33 cellular contexts compared by ENCODE assay signal in the genomic region with DNA sequence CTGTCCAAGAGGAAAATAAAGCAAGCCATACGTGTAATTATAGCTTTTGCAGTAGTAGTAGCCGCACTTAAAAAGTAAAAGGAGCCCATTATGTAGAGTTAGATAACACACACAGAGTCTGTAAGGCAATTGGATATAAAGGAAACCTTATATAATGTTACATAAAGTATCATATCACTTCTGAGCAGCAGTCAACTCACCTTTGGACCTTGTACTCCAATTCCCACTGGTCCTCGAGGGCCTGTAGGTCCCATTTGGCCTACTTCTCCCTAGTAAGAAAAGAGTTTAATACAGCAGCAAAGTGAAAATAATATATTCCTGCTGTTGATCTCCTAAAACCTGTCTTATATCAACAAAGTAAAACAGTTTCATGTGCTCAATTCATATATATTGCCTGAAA.
"Had no signal": no experiment of that assay in that cellular context is flagged by ENCODE, and none has a peak within 500 bp of the region (broad histone marks: within the 10 kb centered on the region; RNA-seq: fewer than 3 reads in every experiment).

No MANE protein-coding gene starts in this region.

- H3K36me3 ChIP-seq: neutrophil, ovary, right lobe of liver, sigmoid colon, spleen, suprapubic skin, tibial artery, upper lobe of left lung, vagina had no signal

- H3K4me3 Mint-ChIP-seq: naive thymus-derived CD8-positive, alpha-beta T cell; natural killer cell treated with Interleukin-12 subunit alpha and Interleukin-12 subunit beta and Interleukin-15 and Interleukin-18, amount 100 ng/mL, for 72 hours; nephron progenitor cell; neural crest cell; stimulated activated memory B cell treated with anti-CD40 and anti-IgM and Interleukin-4, amounts not matched to agents 10 μg/mL and 1 μg/mL and 100 μg/mL, for 72 hours; stimulated activated naive CD8-positive, alpha-beta T cell treated with anti-CD3 and anti-CD28 coated beads, Interleukin-15, amount 100 ng/mL, for 72 hours had no signal

- FAIRE-seq: urothelium cell line had no signal

- H3K4me1 ChIP-seq: parathyroid adenoma, psoas muscle, right lobe of liver, sigmoid colon, spleen, suprapubic skin, testis, tibial artery, upper lobe of left lung, vagina had no signal

- H3K4me1 Mint-ChIP-seq: naive thymus-derived CD8-positive, alpha-beta T cell; nephron progenitor cell; neural crest cell; stimulated activated memory B cell treated with anti-CD40 and anti-IgM and Interleukin-4, amounts not matched to agents 10 μg/mL and 1 μg/mL and 100 μg/mL, for 72 hours; stimulated activated naive CD8-positive, alpha-beta T cell treated with anti-CD3 and anti-CD28 coated beads, Interleukin-15, amount 100 ng/mL, for 72 hours had no signal

- H3K27me3 ChIP-seq: neutrophil, ovary, right lobe of liver, sigmoid colon, spleen, suprapubic skin, testis, tibial artery, upper lobe of left lung, vagina had no signal

- H3K4me2 ChIP-seq: smooth muscle cell had no signal

- H3K27ac ChIP-seq: neutrophil, ovary, parathyroid adenoma, psoas muscle, right lobe of liver, sigmoid colon, spleen, suprapubic skin, testis, tibial artery, upper lobe of left lung, vagina had no signal

- H3K27me3 Mint-ChIP-seq: naive thymus-derived CD8-positive, alpha-beta T cell; progenitor cell of endocrine pancreas; stimulated activated memory B cell treated with anti-CD40 and anti-IgM and Interleukin-4, amounts not matched to agents 10 μg/mL and 1 μg/mL and 100 μg/mL, for 72 hours; stimulated activated naive CD8-positive, alpha-beta T cell treated with anti-CD3 and anti-CD28 coated beads, Interleukin-15, amount 100 ng/mL, for 72 hours had no signal

- DNase-seq: naive thymus-derived CD8-positive, alpha-beta T cell; nephron progenitor cell; nucleus accumbens; ovary; posterior cingulate gyrus; psoas muscle; right cardiac atrium; right lobe of liver; sigmoid colon; spleen; stimulated activated CD4-positive, alpha-beta T cell treated with anti-CD3 and anti-CD28 coated beads, Interleukin-12 subunit alpha, Interleukin-12 subunit beta, amount 100 ng/mL, for 4 hours; stimulated activated CD4-positive, alpha-beta T cell treated with anti-CD3 and anti-CD28 coated beads, Interleukin-1b, Interleukin-23, amount 100 ng/mL, for 48 hours; stimulated activated CD4-positive, alpha-beta T cell treated with anti-CD3 and anti-CD28 coated beads, Interleukin-4, amount 100 ng/mL, for 1 hour; stimulated activated CD4-positive, alpha-beta T cell treated with anti-CD3 and anti-CD28 coated beads, Interleukin-4, amount 100 ng/mL, for 4 hours; stimulated activated CD8-positive, alpha-beta memory T cell treated with anti-CD3 and anti-CD28 coated beads, Interleukin-4, amount 100 ng/mL, for 48 hours; stimulated activated naive CD4-positive, alpha-beta T cell; stimulated activated naive CD8-positive, alpha-beta T cell treated with anti-CD3 and anti-CD28 coated beads, Interleukin-15, amount 100 ng/mL, for 72 hours; stimulated activated naive CD8-positive, alpha-beta T cell treated with anti-CD3 and anti-CD28 coated beads, Interleukin-15, Interleukin-2, amounts not matched to agents 100 U/mL and 50 U/mL, for 24 hours; substantia nigra; testis; tibial artery; trophoblast cell; upper lobe of left lung had no signal

- H2AFZ ChIP-seq: parathyroid adenoma had no signal

- H3K4me3 ChIP-seq: ovary, psoas muscle, right lobe of liver, sigmoid colon, smooth muscle cell, spleen, suprapubic skin, testis, tibial artery, upper lobe of left lung, vagina had no signal

- H3K9me3 ChIP-seq: ovary, right lobe of liver, suprapubic skin, testis, vagina had no signal

- H3K27ac Mint-ChIP-seq: naive thymus-derived CD8-positive, alpha-beta T cell; natural killer cell treated with Interleukin-12 subunit alpha and Interleukin-12 subunit beta and Interleukin-15 and Interleukin-18, amount 100 ng/mL, for 72 hours; nephron progenitor cell; progenitor cell of endocrine pancreas; stimulated activated memory B cell treated with anti-CD40 and anti-IgM and Interleukin-4, amounts not matched to agents 10 μg/mL and 1 μg/mL and 100 μg/mL, for 72 hours; stimulated activated naive CD8-positive, alpha-beta T cell treated with anti-CD3 and anti-CD28 coated beads, Interleukin-15, amount 100 ng/mL, for 72 hours had no signal

- ATAC-seq: naive thymus-derived CD8-positive, alpha-beta T cell; natural killer cell treated with Interleukin-12 subunit alpha and Interleukin-12 subunit beta and Interleukin-15 and Interleukin-18, amount 100 ng/mL, for 72 hours; psoas muscle; right cardiac atrium; right lobe of liver; stimulated activated memory B cell treated with anti-CD40 and anti-IgM and Interleukin-4, amounts not matched to agents 10 μg/mL and 1 μg/mL and 100 μg/mL, for 72 hours; stimulated activated naive CD8-positive, alpha-beta T cell treated with anti-CD3 and anti-CD28 coated beads, Interleukin-15, amount 100 ng/mL, for 72 hours; stimulated activated naive CD8-positive, alpha-beta T cell treated with anti-CD3 and anti-CD28 coated beads, Interleukin-15, Interleukin-2, amounts not matched to agents 100 U/mL and 50 U/mL, for 24 hours had no signal

- H3K9ac ChIP-seq: parathyroid adenoma had no signal
